ENCODE assay signal across 8 cellular contexts in genomic region chr1:159828916-159829634, GRCh38. TPM values are rescaled to one million over a fixed set of nuclear protein-coding genes. Genes with fewer than 3 reads are reported as not detected.
DNase-seq lines count a peak whose midpoint lies in the region; ATAC-seq and TF ChIP-seq lines count a peak whose summit lies in the region.

No MANE protein-coding gene starts in this region.

- no peaks in the 10 kb centered on the region for H3K36me3 Mint-ChIP-seq in activated T-helper 17 cell treated with anti-CD3 and anti-CD28 coated beads, Interleukin-2, amount 50 U/mL, for 72 hours (ENCODE audit: low read depth)

- H3K36me3 ChIP-seq in Peyer's patch, result no peaks in the 10 kb centered on the region
- H3K36me3 ChIP-seq in esophagus muscularis mucosa, result peaks cover 0 to 8% (median 0%) of the 10 kb centered on the region in 4 donors
- no peaks in the 10 kb centered on the region for H3K36me3 ChIP-seq in osteoblast (ENCODE audit: insufficient read depth, low read length)

- H3K9me3 ChIP-seq in Peyer's patch, result no peaks in the 10 kb centered on the region
- H3K9me3 ChIP-seq in esophagus muscularis mucosa, result no peaks in the 10 kb centered on the region
- no peaks in the 10 kb centered on the region for H3K9me3 ChIP-seq in osteoblast (ENCODE audit: low read depth, low read length)

- intact Hi-C loops in esophagus muscularis mucosa (cut with DNase I), result no loop called here

- H3K27ac Mint-ChIP-seq in activated T-helper 17 cell treated with anti-CD3 and anti-CD28 coated beads, Interleukin-2, amount 50 U/mL, for 72 hours, result no peak overlapping the region

- peaks cover 0 to 5% (median 0%) of the 10 kb centered on the region in 4 donors for H3K4me1 ChIP-seq in Peyer's patch
- H3K4me1 ChIP-seq in esophagus muscularis mucosa, result peaks cover 0 to 11% (median 0%) of the 10 kb centered on the region in 4 donors
- H3K4me1 ChIP-seq in osteoblast (ENCODE audit: insufficient read depth, low read length), result peaks cover 6% of the 10 kb centered on the region

- no peak overlapping the region for H2AFZ ChIP-seq in osteoblast (ENCODE audit: low read length)

- TF ChIP-seq EP300 in esophagus muscularis mucosa (IDR thresholded peaks at IDR 0.05), result no peak

- H3K4me2 ChIP-seq in osteoblast (ENCODE audit: insufficient read depth, low read length), result no peak overlapping the region

- no peak overlapping the region for H3K27ac ChIP-seq in C4-2B
- H3K27ac ChIP-seq in Peyer's patch, result no peak overlapping the region
- no peak overlapping the region for H3K27ac ChIP-seq in esophagus muscularis mucosa (replicated peaks in 1 of 4)
- H3K27ac ChIP-seq in osteoblast (ENCODE audit: low read depth, low read length), result no peak overlapping the region

- H3K9me3 Mint-ChIP-seq in activated T-helper 17 cell treated with anti-CD3 and anti-CD28 coated beads, Interleukin-2, amount 50 U/mL, for 72 hours, result no peaks in the 10 kb centered on the region

- TF ChIP-seq POLR2A in Peyer's patch (IDR thresholded peaks at IDR 0.05) (no peak), esophagus muscularis mucosa (IDR thresholded peaks at IDR 0.05; ENCODE audit: low read depth) (no peak)

- H3K27me3 ChIP-seq in Peyer's patch (no peaks in the 10 kb centered on the region), esophagus muscularis mucosa (peaks cover 0 to 9% (median 0%) of the 10 kb centered on the region in 4 donors), osteoblast (ENCODE audit: insufficient read depth, low read length) (peaks cover under 1% of the 10 kb centered on the region)

- peaks cover 26% of the 10 kb centered on the region for H3K4me1 Mint-ChIP-seq in activated T-helper 17 cell treated with anti-CD3 and anti-CD28 coated beads, Interleukin-2, amount 50 U/mL, for 72 hours

- H3K27me3 Mint-ChIP-seq in activated T-helper 17 cell treated with anti-CD3 and anti-CD28 coated beads, Interleukin-2, amount 50 U/mL, for 72 hours, result no peaks in the 10 kb centered on the region

- DNase-seq in Peyer's patch, result peak; percentile 38 to 72 (median 62)
- DNase-seq in esophagus muscularis mucosa (ENCODE audit: extremely low spot score), result no peak
- DNase-seq in osteoblast (ENCODE audit: insufficient read length, low spot score, missing footprints), result peak; percentile 75
- no peak for DNase-seq in NCI-H226

- H3K79me2 ChIP-seq in osteoblast (ENCODE audit: insufficient read depth, low read length), result no peaks in the 10 kb centered on the region

- H3K4me3 ChIP-seq in Peyer's patch, result no peak overlapping the region
- no peak overlapping the region for H3K4me3 ChIP-seq in esophagus muscularis mucosa
- no peak overlapping the region for H3K4me3 ChIP-seq in osteoblast (ENCODE audit: insufficient read depth, low read length)

- WGBS in esophagus muscularis mucosa, result 77% methylated on average over 10 of the region's 10 CpGs

- no peaks in the 10 kb centered on the region for H4K20me1 ChIP-seq in osteoblast (ENCODE audit: insufficient read depth, low read length)

- TF ChIP-seq CTCF in C4-2B (conservative IDR thresholded peaks at IDR 0.05) (peak; percentile 67), Peyer's patch (IDR thresholded peaks at IDR 0.05) (peak in 5 of 6 experiments; percentile 33 to 58 (median 53)), esophagus muscularis mucosa (IDR thresholded peaks at IDR 0.05) (peak; percentile 16 to 48 (median 24)), osteoblast (IDR thresholded peaks at IDR 0.05; ENCODE audit: extremely low read depth, low read depth, low read length) (peak; percentile 44)

- ATAC-seq in GM19035 (IDR thresholded peaks at IDR 0.05; ENCODE audit: unreplicated experiment) (peak; percentile 68), HG03159 (IDR thresholded peaks at IDR 0.05; ENCODE audit: unreplicated experiment) (peak; percentile 84)
- ATAC-seq in activated T-helper 17 cell treated with anti-CD3 and anti-CD28 coated beads, Interleukin-2, amount 50 U/mL, for 72 hours (replicated peaks), result no peak

- H3K4me3 Mint-ChIP-seq in activated T-helper 17 cell treated with anti-CD3 and anti-CD28 coated beads, Interleukin-2, amount 50 U/mL, for 72 hours, result no peak overlapping the region

RNA-seq across cellular contexts. Expression of gene SLAMF8, which starts 2.4 kb away (rescaled TPM):
- total RNA-seq in Peyer's patch (10 to 100 TPM in 1 of 4 donors, 1 to 10 TPM in 2, not detected in 1; 1.1 to 18.2 (median 2.7) TPM), esophagus muscularis mucosa (1 to 10 TPM; 1.9 to 8.4 (median 3.5) TPM), osteoblast (under 0.01 and 0.36 TPM in 2 replicates)
- total RNA-seq in activated T-helper 17 cell treated with anti-CD3 and anti-CD28 coated beads, Interleukin-2, amount 50 U/mL, for 72 hours, result 1 to 10 TPM in 1 of 2 donors, under 1 TPM in 1; 0.30 to 1.2 TPM

RNA-seq across cellular contexts. Expression of gene FCRL6, which starts 26.9 kb away (rescaled TPM):
- total RNA-seq in Peyer's patch (10 to 100 TPM in 1 of 4 donors, 1 to 10 TPM in 1, not detected in 2; 2.4 to 13.2 TPM), esophagus muscularis mucosa (under 1 TPM in 1 of 4 donors, not detected in 3; 0.45 TPM), osteoblast (not detected in 2 replicates)
- not detected for total RNA-seq in activated T-helper 17 cell treated with anti-CD3 and anti-CD28 coated beads, Interleukin-2, amount 50 U/mL, for 72 hours

RNA-seq across cellular contexts. Expression of gene VSIG8, which starts 33.4 kb away (rescaled TPM):
- total RNA-seq in Peyer's patch, result under 1 TPM in 1 of 4 donors, not detected in 3; 0.85 TPM
- total RNA-seq in esophagus muscularis mucosa, result not detected
- total RNA-seq in osteoblast, result not detected in 2 replicates
- total RNA-seq in activated T-helper 17 cell treated with anti-CD3 and anti-CD28 coated beads, Interleukin-2, amount 50 U/mL, for 72 hours, result under 1 TPM in 1 of 2 donors, not detected in 1; 0.26 TPM

RNA-seq across cellular contexts. Expression of gene DUSP23, which starts 48.3 kb away (rescaled TPM):
- total RNA-seq in Peyer's patch, result 100 to 1,000 TPM in 1 of 4 donors, 10 to 100 TPM in 3; 66.8 to 103 (median 74.2) TPM
- total RNA-seq in esophagus muscularis mucosa, result 10 to 100 TPM; 43.2 to 75.2 (median 50.1) TPM
- total RNA-seq in osteoblast, result 13.8 and 15.9 TPM in 2 replicates
- total RNA-seq in activated T-helper 17 cell treated with anti-CD3 and anti-CD28 coated beads, Interleukin-2, amount 50 U/mL, for 72 hours, result 10 to 100 TPM; 17.7 to 26.5 TPM

Comparison
In these comparisons a context has a peak if more than half of its experiments do, and no peak if none do; other contexts are left out.
1. DNase-seq: peak in Peyer's patch (3 of 3) and osteoblast (single experiment); none in esophagus muscularis mucosa (single experiment) and NCI-H226 (single experiment).
2. Peak in every context shown above with its lines, with median percentiles within 50 percentile points of each other: CTCF ChIP-seq.